In the genomic region with DNA sequence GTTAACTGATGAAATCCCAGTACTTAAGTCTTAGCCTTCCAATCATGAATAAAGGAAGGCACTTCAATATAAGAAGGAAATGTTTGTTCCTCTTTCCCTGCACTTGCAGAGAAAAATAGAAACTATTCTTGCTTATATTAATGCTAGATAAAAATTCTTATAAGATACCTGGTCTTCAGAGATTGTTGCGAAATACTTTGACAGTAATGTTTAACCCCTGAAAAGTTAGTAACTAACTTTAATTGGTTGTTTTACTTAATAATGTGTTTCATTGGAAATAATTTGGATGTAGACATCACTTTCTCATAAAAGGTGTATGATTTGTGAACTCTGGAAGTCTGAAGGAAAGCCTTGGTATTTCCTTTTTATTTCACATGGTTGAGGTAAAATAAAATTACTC, we compare ENCODE assay signal across 30 cellular contexts.
"Had no signal": no experiment of that assay in that cellular context is flagged by ENCODE, and none has a peak within 500 bp of the region (broad histone marks: within the 10 kb centered on the region; RNA-seq: fewer than 3 reads in every experiment).

No MANE protein-coding gene starts in this region.

- H2AFZ ChIP-seq: neural progenitor cell, parathyroid adenoma had no signal

- H3K4me2 ChIP-seq: neural progenitor cell, smooth muscle cell had no signal

- H3K4me1 ChIP-seq: neural progenitor cell, parathyroid adenoma, psoas muscle, spleen, stomach, thyroid gland, tibial nerve, upper lobe of left lung, vagina had no signal

- H3K9ac ChIP-seq: neural progenitor cell, parathyroid adenoma had no signal

- H3K27ac ChIP-seq: neural progenitor cell, ovary, parathyroid adenoma, psoas muscle, skin epidermis, spleen, stomach, thoracic aorta, thyroid gland, tibial nerve, upper lobe of left lung, vagina had no signal

- ATAC-seq: naive thymus-derived CD4-positive, alpha-beta T cell; natural killer cell; psoas muscle; right cardiac atrium; sciatic nerve; stimulated activated effector memory CD8-positive, alpha-beta T cell treated with anti-CD3 and anti-CD28 coated beads, Interleukin-12 subunit alpha, Interleukin-12 subunit beta, amount 100 ng/mL, for 72 hours; stimulated activated naive B cell treated with anti-CD40 and anti-IgM and Interleukin-4, amounts not matched to agents 10 μg/mL and 1 μg/mL and 100 μg/mL, for 72 hours had no signal

- FAIRE-seq: urothelium cell line had no signal

- H3K36me3 Mint-ChIP-seq: natural killer cell; neural progenitor cell; stimulated activated effector memory CD8-positive, alpha-beta T cell treated with anti-CD3 and anti-CD28 coated beads, Interleukin-12 subunit alpha, Interleukin-12 subunit beta, amount 100 ng/mL, for 72 hours; stimulated activated naive B cell treated with anti-CD40 and anti-IgM and Interleukin-4, amounts not matched to agents 10 μg/mL and 1 μg/mL and 100 μg/mL, for 72 hours had no signal

- H3K9me3 ChIP-seq: ovary, psoas muscle, thoracic aorta, thyroid gland, upper lobe of left lung, vagina had no signal

- H3K4me3 ChIP-seq: neural progenitor cell, ovary, psoas muscle, skin epidermis, smooth muscle cell, spleen, stomach, thoracic aorta, thyroid gland, tibial nerve, upper lobe of left lung, vagina had no signal

- H3K27me3 Mint-ChIP-seq: progenitor cell of endocrine pancreas; stimulated activated naive B cell treated with anti-CD40 and anti-IgM and Interleukin-4, amounts not matched to agents 10 μg/mL and 1 μg/mL and 100 μg/mL, for 72 hours; stimulated activated naive CD8-positive, alpha-beta T cell treated with anti-CD3 and anti-CD28 coated beads, Interleukin-15, Interleukin-2, amounts not matched to agents 100 ng/mL and 50 ng/mL, for 24 hours had no signal

- H3K79me2 ChIP-seq: parathyroid adenoma had no signal

- H3K27ac Mint-ChIP-seq: naive thymus-derived CD4-positive, alpha-beta T cell; natural killer cell; nephron; neural progenitor cell; progenitor cell of endocrine pancreas; stimulated activated effector memory CD8-positive, alpha-beta T cell treated with anti-CD3 and anti-CD28 coated beads, Interleukin-12 subunit alpha, Interleukin-12 subunit beta, amount 100 ng/mL, for 72 hours; stimulated activated naive B cell treated with anti-CD40 and anti-IgM and Interleukin-4, amounts not matched to agents 10 μg/mL and 1 μg/mL and 100 μg/mL, for 72 hours; stimulated activated naive CD8-positive, alpha-beta T cell treated with anti-CD3 and anti-CD28 coated beads, Interleukin-15, Interleukin-2, amounts not matched to agents 100 ng/mL and 50 ng/mL, for 24 hours had no signal

- H3K4me3 Mint-ChIP-seq: naive thymus-derived CD4-positive, alpha-beta T cell; natural killer cell; nephron; neural progenitor cell; stimulated activated effector memory CD8-positive, alpha-beta T cell treated with anti-CD3 and anti-CD28 coated beads, Interleukin-12 subunit alpha, Interleukin-12 subunit beta, amount 100 ng/mL, for 72 hours; stimulated activated naive B cell treated with anti-CD40 and anti-IgM and Interleukin-4, amounts not matched to agents 10 μg/mL and 1 μg/mL and 100 μg/mL, for 72 hours; stimulated activated naive CD8-positive, alpha-beta T cell treated with anti-CD3 and anti-CD28 coated beads, Interleukin-15, Interleukin-2, amounts not matched to agents 100 ng/mL and 50 ng/mL, for 24 hours had no signal

- H3K36me3 ChIP-seq: neural progenitor cell, ovary, spleen, stomach, thoracic aorta, thyroid gland, tibial nerve, upper lobe of left lung, vagina had no signal

- H3K27me3 ChIP-seq: neural progenitor cell, ovary, spleen, stomach, thyroid gland, tibial nerve, upper lobe of left lung, vagina had no signal

- DNase-seq: naive thymus-derived CD4-positive, alpha-beta T cell; natural killer cell; occipital lobe; ovary; posterior cingulate gyrus; psoas muscle; spleen; stimulated activated CD4-positive, alpha-beta T cell treated with anti-CD3 and anti-CD28 coated beads, Interleukin-12 subunit alpha, Interleukin-12 subunit beta, amount 100 ng/mL, for 4 hours; stimulated activated CD4-positive, alpha-beta T cell treated with anti-CD3 and anti-CD28 coated beads, Interleukin-1b, Interleukin-23, amount 100 ng/mL, for 48 hours; stimulated activated CD4-positive, alpha-beta T cell treated with anti-CD3 and anti-CD28 coated beads, Interleukin-4, amount 100 ng/mL, for 1 hour; stimulated activated naive B cell treated with anti-CD40 and anti-IgM and Interleukin-4, amounts not matched to agents 10 μg/mL and 1 μg/mL and 100 μg/mL, for 72 hours; stimulated activated naive CD4-positive, alpha-beta T cell treated with Interleukin-2 at 50 U/mL for 16 hours; stomach; thyroid gland; trophoblast cell; upper lobe of left lung had no signal

- H3K4me1 Mint-ChIP-seq: natural killer cell; nephron; neural progenitor cell; stimulated activated effector memory CD8-positive, alpha-beta T cell treated with anti-CD3 and anti-CD28 coated beads, Interleukin-12 subunit alpha, Interleukin-12 subunit beta, amount 100 ng/mL, for 72 hours; stimulated activated naive B cell treated with anti-CD40 and anti-IgM and Interleukin-4, amounts not matched to agents 10 μg/mL and 1 μg/mL and 100 μg/mL, for 72 hours had no signal

- H3K9me3 Mint-ChIP-seq: stimulated activated naive CD8-positive, alpha-beta T cell treated with anti-CD3 and anti-CD28 coated beads, Interleukin-15, Interleukin-2, amounts not matched to agents 100 ng/mL and 50 ng/mL, for 24 hours had no signal
